27 cellular contexts compared by ENCODE assay signal in genomic region chr12:3722368-3722767, GRCh38.
"Had no signal": no experiment of that assay in that cellular context is flagged by ENCODE, and none has a peak within 500 bp of the region (broad histone marks: within the 10 kb centered on the region; RNA-seq: fewer than 3 reads in every experiment).

No MANE protein-coding gene starts in this region.

- H3K9me3 Mint-ChIP-seq: immature natural killer cell; mesothelial cell of epicardium; natural killer cell; stimulated activated memory B cell treated with anti-CD40 and anti-IgM and Interleukin-4, amounts not matched to agents 10 μg/mL and 1 μg/mL and 100 μg/mL, for 72 hours had no signal

- H3K36me3 ChIP-seq: left ventricle myocardium inferior, neural progenitor cell, pancreas, prostate gland, sigmoid colon, transverse colon, vagina had no signal

- H3K4me3 ChIP-seq: left ventricle myocardium inferior, lung, neural progenitor cell, pancreas, prostate gland, sigmoid colon, spleen, transverse colon, upper lobe of left lung, vagina had no signal

- DNase-seq: hypothalamus; immature natural killer cell; left ventricle myocardium inferior; mesendoderm; naive B cell; natural killer cell; nephron progenitor cell; pancreas; posterior cingulate gyrus; retina; right cardiac atrium; sigmoid colon; small intestine; spleen; stimulated activated CD4-positive, alpha-beta T cell treated with anti-CD3 and anti-CD28 coated beads, Interleukin-4, amount 100 ng/mL, for 24 hours; stimulated activated naive CD4-positive, alpha-beta T cell treated with Interleukin-2 at 50 U/mL for 16 hours; stimulated activated naive CD8-positive, alpha-beta T cell treated with anti-CD3 and anti-CD28 coated beads, Interleukin-15, amount 100 ng/mL, for 72 hours; substantia nigra; transverse colon; upper lobe of left lung had no signal

- H2AFZ ChIP-seq: neural progenitor cell had no signal

- H3K36me3 Mint-ChIP-seq: mesothelial cell of epicardium, neural progenitor cell had no signal

- H3K9me3 ChIP-seq: left ventricle myocardium inferior, pancreas, prostate gland, sigmoid colon, transverse colon, upper lobe of left lung, vagina had no signal

- H3K9ac ChIP-seq: neural progenitor cell had no signal

- H3K27ac ChIP-seq: left ventricle myocardium inferior, neural progenitor cell, pancreas, prostate gland, sigmoid colon, spleen, transverse colon, upper lobe of left lung, vagina had no signal

- ATAC-seq: natural killer cell; pancreas; right cardiac atrium; stimulated activated memory B cell treated with anti-CD40 and anti-IgM and Interleukin-4, amounts not matched to agents 10 μg/mL and 1 μg/mL and 100 μg/mL, for 72 hours; stimulated activated naive CD8-positive, alpha-beta T cell treated with anti-CD3 and anti-CD28 coated beads, Interleukin-15, amount 100 ng/mL, for 72 hours had no signal

- FAIRE-seq: islet of Langerhans, pancreas, small intestine had no signal

- H3K27ac Mint-ChIP-seq: mesothelial cell of epicardium; natural killer cell; nephron progenitor cell; neural progenitor cell; stimulated activated memory B cell treated with anti-CD40 and anti-IgM and Interleukin-4, amounts not matched to agents 10 μg/mL and 1 μg/mL and 100 μg/mL, for 72 hours; stimulated activated naive CD8-positive, alpha-beta T cell treated with anti-CD3 and anti-CD28 coated beads, Interleukin-15, amount 100 ng/mL, for 72 hours had no signal

- H3K4me3 Mint-ChIP-seq: immature natural killer cell; mesothelial cell of epicardium; naive B cell; natural killer cell; nephron progenitor cell; neural progenitor cell; stimulated activated memory B cell treated with anti-CD40 and anti-IgM and Interleukin-4, amounts not matched to agents 10 μg/mL and 1 μg/mL and 100 μg/mL, for 72 hours; stimulated activated naive CD8-positive, alpha-beta T cell treated with anti-CD3 and anti-CD28 coated beads, Interleukin-15, amount 100 ng/mL, for 72 hours had no signal

- H3K4me1 Mint-ChIP-seq: mesothelial cell of epicardium had no signal

- H3K27me3 ChIP-seq: neural progenitor cell, pancreas, sigmoid colon, spleen, transverse colon, upper lobe of left lung, vagina had no signal

- H3K4me2 ChIP-seq: neural progenitor cell had no signal

- H3K4me1 ChIP-seq: neural progenitor cell, pancreas, prostate gland, vagina had no signal
